9 cellular contexts compared by ENCODE assay signal in the genomic region with DNA sequence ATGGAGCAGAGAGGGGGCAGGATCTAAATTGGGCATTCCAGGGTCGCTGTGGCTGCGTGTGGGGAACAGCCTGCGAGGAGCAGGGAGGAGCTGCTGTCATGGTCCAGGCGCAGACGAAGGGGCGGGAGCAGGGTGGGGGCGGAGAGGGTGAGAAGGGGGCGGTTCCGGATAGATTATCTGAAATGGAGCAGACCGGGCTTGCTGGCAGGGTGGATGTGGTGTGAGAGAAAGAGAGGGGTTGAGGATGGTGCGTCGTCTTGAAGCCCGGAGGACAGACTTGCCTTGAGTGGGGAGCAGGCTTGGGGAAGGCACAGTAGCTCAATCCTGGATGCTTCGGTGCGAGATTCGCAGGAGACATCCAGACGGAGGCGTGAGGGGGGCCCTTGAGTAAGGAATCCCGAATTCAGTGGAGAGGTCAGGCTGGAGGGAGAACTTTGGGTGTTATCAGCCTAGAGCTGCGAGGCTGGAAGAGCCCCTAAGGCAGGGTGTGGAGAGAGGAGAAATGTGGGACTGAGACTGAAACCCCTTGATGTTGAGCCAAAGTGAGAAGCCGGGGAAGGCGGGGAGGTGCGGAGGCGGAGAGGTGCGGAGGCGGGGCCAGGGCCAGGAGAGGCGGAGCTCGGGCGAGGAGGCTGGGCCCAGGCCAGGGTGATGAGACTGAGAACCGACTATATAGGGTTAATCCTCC. TPM values are rescaled to one million over a fixed set of nuclear protein-coding genes. Genes with fewer than 3 reads are reported as not detected.
A peak's percentile ranks its signal among the peaks of the same experiment; 100 is the strongest.
DNase-seq lines count a peak whose midpoint lies in the region; ATAC-seq and TF ChIP-seq lines count a peak whose summit lies in the region.
"Had no signal": no experiment of that assay in that cellular context is flagged by ENCODE, and none has a peak within 500 bp of the region (broad histone marks: within the 10 kb centered on the region; RNA-seq: fewer than 3 reads in every experiment).

No MANE protein-coding gene starts in this region.

- no peak overlapping the region for H3K4me3 ChIP-seq in aorta (ENCODE audit: low read length in 2 of 2)

- H3K4me1 ChIP-seq in foreskin keratinocyte (no peaks in the 10 kb centered on the region), aorta (ENCODE audit: control insufficient read depth in 1 of 2, insufficient read depth in 2 of 2, low read length in 2 of 2) (no peaks in the 10 kb centered on the region)

- WGBS in aorta, 2 donors: 14 to 18% methylated on average over 30 of the region's 30 CpGs

- no peaks in the 10 kb centered on the region for H3K36me3 ChIP-seq in aorta (ENCODE audit: control insufficient read depth in 1 of 2, insufficient read depth in 2 of 2, low read length in 1 of 2)

- TF ChIP-seq CTCF in foreskin keratinocyte (conservative IDR thresholded peaks at IDR 0.05): no peak

- DNase-seq in Right ventricle myocardium inferior (ENCODE audit: missing footprints): no peak
- no peak for DNase-seq in cardiac septum (ENCODE audit: low spot score)
- DNase-seq in foreskin keratinocyte: no peak
- peak; percentile 73 for DNase-seq in myocyte (ENCODE audit: low read depth)
- DNase-seq in aorta: no peak
- DNase-seq in NCI-H510A (lab: John Stamatoyannopoulos, UW): no peak
- DNase-seq: T-helper 17 cell had no signal

- H3K27me3 ChIP-seq in foreskin keratinocyte (no peaks in the 10 kb centered on the region), aorta (ENCODE audit: control insufficient read depth in 1 of 2, insufficient read depth in 2 of 2, low read length in 1 of 2) (no peaks in the 10 kb centered on the region)

- ATAC-seq in Right ventricle myocardium inferior (peak; percentile 75), foreskin keratinocyte (peak; percentile 80), aorta (ENCODE audit: low FRiP score) (peak; percentile 72), HG02938 (IDR thresholded peaks at IDR 0.05; ENCODE audit: unreplicated experiment) (no peak), HG02970 (IDR thresholded peaks at IDR 0.05; ENCODE audit: low FRiP score, unreplicated experiment) (no peak)
- ATAC-seq: T-helper 17 cell had no signal

- H3K9me3 ChIP-seq in aorta (ENCODE audit: control insufficient read depth, low read length): no peaks in the 10 kb centered on the region

- no peak overlapping the region for H3K27ac ChIP-seq in foreskin keratinocyte
- no peak overlapping the region for H3K27ac ChIP-seq in aorta (ENCODE audit: low read depth in 1 of 2, low read length in 2 of 2)

- intact Hi-C loops in Right ventricle myocardium inferior (cut with DNase I) (no loop called here), cardiac septum (cut with DNase I) (no loop called here), aorta (cut with DNase I) (no loop called here)

RNA-seq across cellular contexts. Expression of a gene that starts 40.7 kb away (rescaled TPM):
- 0.11 TPM for total RNA-seq in Right ventricle myocardium inferior
- total RNA-seq in cardiac septum: 0.51 TPM
- 3.3 and 3.8 TPM in 2 replicates for total RNA-seq in foreskin keratinocyte
- polyA plus RNA-seq in foreskin keratinocyte: 3.4 and 4.2 TPM in 2 replicates
- 1.2 and 1.7 TPM in 2 replicates for total RNA-seq in myocyte
- polyA plus RNA-seq in myocyte (2012): 1.2 TPM
- 1 to 10 TPM; 1.3 to 2.1 TPM for total RNA-seq in aorta
- polyA plus RNA-seq in aorta: under 1 TPM in 1 of 2 donors, not detected in 1; 0.72 TPM
- total RNA-seq: T-helper 17 cell had no signal

Comparison
In these comparisons a context has a peak if more than half of its experiments do, and no peak if none do; other contexts are left out.
1. ATAC-seq: peak in Right ventricle myocardium inferior (single experiment), foreskin keratinocyte (single experiment) and aorta (single experiment); none in HG02938 (single experiment) and HG02970 (single experiment).